Comparison of ENCODE assay signal across 29 cellular contexts in genomic region chr4:27098034-27098433, GRCh38.
"Had no signal": no experiment of that assay in that cellular context is flagged by ENCODE, and none has a peak within 500 bp of the region (broad histone marks: within the 10 kb centered on the region; RNA-seq: fewer than 3 reads in every experiment).

No MANE protein-coding gene starts in this region.

- H3K9me3 ChIP-seq: ovary, psoas muscle, right lobe of liver, sigmoid colon, suprapubic skin, testis, tibial artery, transverse colon, upper lobe of right lung, uterus had no signal

- H3K36me3 Mint-ChIP-seq: natural killer cell; neural progenitor cell; stimulated activated effector memory CD8-positive, alpha-beta T cell treated with anti-CD3 and anti-CD28 coated beads, Interleukin-12 subunit alpha, Interleukin-12 subunit beta, amount 100 ng/mL, for 72 hours; type B pancreatic cell had no signal

- H3K9me3 Mint-ChIP-seq: natural killer cell; neural progenitor cell; stimulated activated effector memory CD8-positive, alpha-beta T cell treated with anti-CD3 and anti-CD28 coated beads, Interleukin-12 subunit alpha, Interleukin-12 subunit beta, amount 100 ng/mL, for 72 hours; stimulated activated naive CD8-positive, alpha-beta T cell treated with anti-CD3 and anti-CD28 coated beads, Interleukin-15, amount 100 ng/mL, for 72 hours; type B pancreatic cell had no signal

- H3K27me3 ChIP-seq: neural progenitor cell, ovary, right lobe of liver, sigmoid colon, testis, tibial artery, transverse colon, uterus had no signal

- H3K4me2 ChIP-seq: neural progenitor cell had no signal

- FAIRE-seq: small intestine had no signal

- H3K9ac ChIP-seq: neural progenitor cell, parathyroid adenoma had no signal

- ATAC-seq: natural killer cell; psoas muscle; right cardiac atrium; right lobe of liver; stimulated activated effector memory CD8-positive, alpha-beta T cell treated with anti-CD3 and anti-CD28 coated beads, Interleukin-12 subunit alpha, Interleukin-12 subunit beta, amount 100 ng/mL, for 72 hours; stimulated activated naive CD8-positive, alpha-beta T cell treated with anti-CD3 and anti-CD28 coated beads, Interleukin-15, amount 100 ng/mL, for 72 hours; stimulated activated naive CD8-positive, alpha-beta T cell treated with anti-CD3 and anti-CD28 coated beads, Interleukin-15, Interleukin-2, amounts not matched to agents 100 U/mL and 50 U/mL, for 24 hours; upper lobe of right lung had no signal

- H3K27ac ChIP-seq: neural progenitor cell, ovary, parathyroid adenoma, psoas muscle, right lobe of liver, sigmoid colon, suprapubic skin, testis, tibial artery, transverse colon, upper lobe of right lung, uterus had no signal

- H3K27ac Mint-ChIP-seq: natural killer cell; nephron; progenitor cell of endocrine pancreas; stimulated activated effector memory CD8-positive, alpha-beta T cell treated with anti-CD3 and anti-CD28 coated beads, Interleukin-12 subunit alpha, Interleukin-12 subunit beta, amount 100 ng/mL, for 72 hours; stimulated activated naive CD8-positive, alpha-beta T cell treated with anti-CD3 and anti-CD28 coated beads, Interleukin-15, amount 100 ng/mL, for 72 hours; type B pancreatic cell had no signal

- H3K4me3 ChIP-seq: neural progenitor cell, ovary, psoas muscle, right lobe of liver, sigmoid colon, suprapubic skin, testis, tibial artery, transverse colon, upper lobe of right lung, uterus had no signal

- H3K4me3 Mint-ChIP-seq: natural killer cell; nephron; neural progenitor cell; stimulated activated effector memory CD8-positive, alpha-beta T cell treated with anti-CD3 and anti-CD28 coated beads, Interleukin-12 subunit alpha, Interleukin-12 subunit beta, amount 100 ng/mL, for 72 hours; stimulated activated naive CD8-positive, alpha-beta T cell treated with anti-CD3 and anti-CD28 coated beads, Interleukin-15, amount 100 ng/mL, for 72 hours; type B pancreatic cell had no signal

- H2AFZ ChIP-seq: parathyroid adenoma had no signal

- H3K79me2 ChIP-seq: parathyroid adenoma had no signal

- DNase-seq: natural killer cell; occipital lobe; ovary; posterior cingulate gyrus; psoas muscle; right cardiac atrium; right lobe of liver; sigmoid colon; small intestine; stimulated activated CD4-positive, alpha-beta T cell treated with anti-CD3 and anti-CD28 coated beads, Interleukin-15, amount 100 ng/mL, for 24 hours; stimulated activated CD4-positive, alpha-beta T cell treated with anti-CD3 and anti-CD28 coated beads, Interleukin-2, amount 100 ng/mL, for 24 hours; stimulated activated CD4-positive, alpha-beta T cell treated with anti-CD3 and anti-CD28 coated beads, Interleukin-2, amount 100 ng/mL, for 48 hours; stimulated activated CD4-positive, alpha-beta T cell treated with anti-CD3 and anti-CD28 coated beads, Interleukin-4, amount 100 ng/mL, for 24 hours; stimulated activated naive CD4-positive, alpha-beta T cell; stimulated activated naive CD8-positive, alpha-beta T cell treated with anti-CD3 and anti-CD28 coated beads, Interleukin-15, amount 100 ng/mL, for 72 hours; stimulated activated naive CD8-positive, alpha-beta T cell treated with anti-CD3 and anti-CD28 coated beads, Interleukin-15, Interleukin-2, amounts not matched to agents 100 U/mL and 50 U/mL, for 24 hours; substantia nigra; testis; tibial artery; transverse colon; upper lobe of right lung; uterus had no signal

- H3K36me3 ChIP-seq: neural progenitor cell, ovary, right lobe of liver, sigmoid colon, suprapubic skin, tibial artery, transverse colon, upper lobe of right lung, uterus had no signal

- H3K4me1 Mint-ChIP-seq: natural killer cell; nephron; stimulated activated effector memory CD8-positive, alpha-beta T cell treated with anti-CD3 and anti-CD28 coated beads, Interleukin-12 subunit alpha, Interleukin-12 subunit beta, amount 100 ng/mL, for 72 hours; stimulated activated naive CD8-positive, alpha-beta T cell treated with anti-CD3 and anti-CD28 coated beads, Interleukin-15, amount 100 ng/mL, for 72 hours had no signal

- H3K4me1 ChIP-seq: parathyroid adenoma, psoas muscle, right lobe of liver, suprapubic skin, testis, tibial artery, transverse colon, upper lobe of right lung, uterus had no signal
